ENCODE assay signal across 23 cellular contexts in the genomic region with DNA sequence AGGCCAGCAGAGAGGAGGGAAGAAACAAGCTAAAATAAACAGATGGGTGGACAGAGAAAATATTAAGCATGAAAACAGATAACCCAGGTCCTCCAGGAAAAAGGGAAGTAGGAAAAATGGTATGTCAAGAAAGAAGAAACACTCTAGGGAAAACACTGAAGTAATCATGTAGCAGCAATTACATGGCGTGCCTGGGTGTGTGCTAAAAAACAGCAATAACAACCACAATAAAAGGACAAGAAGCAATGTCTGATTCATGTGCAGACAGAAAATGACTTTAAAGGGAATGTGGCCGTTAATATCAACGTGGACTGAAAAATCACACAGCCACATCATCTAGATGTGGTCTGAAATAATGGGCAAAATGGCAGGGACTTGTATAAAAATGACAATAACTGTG.
"Had no signal": no experiment of that assay in that cellular context is flagged by ENCODE, and none has a peak within 500 bp of the region (broad histone marks: within the 10 kb centered on the region; RNA-seq: fewer than 3 reads in every experiment).

No MANE protein-coding gene starts in this region.

- H3K36me3 ChIP-seq: adrenal gland, Peyer's patch, SJCRH30 had no signal

- H3K4me3 ChIP-seq: adrenal gland, K562, Peyer's patch, SJCRH30 had no signal

- H3K9me3 ChIP-seq: adrenal gland, Peyer's patch, SJCRH30 had no signal

- DNase-seq: activated CD4-positive, alpha-beta T cell treated with anti-CD3 and anti-CD28 coated beads for 48 hours; activated CD4-positive, alpha-beta T cell treated with anti-CD3 and anti-CD28 coated beads, Interleukin-2, amount 50 U/mL, for 4 hours; activated CD4-positive, CD25-positive, alpha-beta regulatory T cell treated with anti-CD3 and anti-CD28 coated beads, Interleukin-2, amount 50 U/mL, for 72 hours; activated CD8-positive, alpha-beta memory T cell treated with anti-CD3 and anti-CD28 coated beads, Interleukin-2, amount 50 U/mL, for 48 hours; activated CD8-positive, alpha-beta T cell treated with anti-CD3 and anti-CD28 coated beads, Interleukin-2, amount 10 ng/mL, durations not matched to agents 7 days and 5 days; activated naive CD4-positive, alpha-beta T cell treated with anti-CD3 and anti-CD28 coated beads, Interleukin-2, amount 50 U/mL, for 16 hours; activated naive CD8-positive, alpha-beta T cell treated with anti-CD3 and anti-CD28 coated beads, Interleukin-2, amount 10 ng/mL, durations not matched to agents 7 days and 5 days; activated T-cell treated with anti-CD3 and anti-CD28 coated beads, Interleukin-2, amount 50 U/mL, for 1 hour; adrenal gland; anterior cingulate cortex; caudate nucleus; Karpas-422; NCI-H1092 treated with DMSO at 0.1 percent for 48 hours; NCI-H1417 treated with DMSO at 0.1 percent for 48 hours; NCI-H1694; NCI-H2029; NCI-H524; Peyer's patch; Right ventricle myocardium superior; SJCRH30 had no signal

- ATAC-seq: activated CD8-positive, alpha-beta T cell treated with anti-CD3 and anti-CD28 coated beads, Interleukin-2, amount 10 ng/mL, durations not matched to agents 7 days and 5 days; K562; WTC11 had no signal

- H3K4me1 ChIP-seq: adrenal gland, Peyer's patch, SJCRH30 had no signal

- H3K27ac ChIP-seq: adrenal gland, Peyer's patch, RWPE1, SJCRH30 had no signal

- H3K27me3 ChIP-seq: adrenal gland, Peyer's patch, SJCRH30 had no signal
